1 cellular context compared by ENCODE assay signal in the genomic region with DNA sequence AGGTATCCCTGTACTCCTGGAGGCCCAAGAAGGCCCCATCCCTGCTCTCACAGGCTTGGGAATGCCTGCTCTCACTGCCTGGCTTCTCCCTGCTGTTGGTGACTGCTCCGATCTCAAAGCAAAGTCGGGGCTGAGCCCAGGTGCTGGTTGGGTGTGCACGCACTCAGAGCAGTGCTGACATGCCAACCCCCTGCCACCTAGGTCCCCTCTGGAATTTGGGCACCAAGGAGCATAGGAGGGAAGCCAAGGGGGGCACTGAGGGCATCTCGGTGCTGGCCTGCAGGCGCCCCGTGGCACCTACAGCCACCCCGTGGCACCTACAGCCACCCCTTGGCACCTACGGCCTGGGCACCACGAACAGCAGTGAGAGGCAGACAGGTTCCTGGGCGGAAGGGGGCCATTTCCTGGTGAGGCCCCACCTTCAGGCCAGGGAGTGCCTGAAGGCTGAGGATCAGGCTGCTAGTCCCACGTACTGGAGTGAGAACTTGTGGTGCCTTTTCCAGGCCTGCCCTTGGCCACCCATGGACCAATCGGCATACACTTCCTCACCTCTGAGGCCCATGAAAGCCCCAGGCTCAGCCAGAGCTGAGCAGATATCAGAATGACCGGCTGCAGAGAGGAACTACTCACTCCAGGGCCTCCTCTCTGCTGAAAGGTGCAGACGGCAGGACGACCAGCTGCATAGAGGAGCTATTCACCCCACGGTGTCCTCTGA.
A peak's percentile ranks its signal among the peaks of the same experiment; 100 is the strongest.
TF ChIP-seq lines count a peak whose summit lies in the region.

No MANE protein-coding gene starts in this region.

TF ChIP-seq in HepG2, 621 proteins besides CTCF, POLR2A, EP300 and RAD21:
- TF ChIP-seq, protein P1, sequence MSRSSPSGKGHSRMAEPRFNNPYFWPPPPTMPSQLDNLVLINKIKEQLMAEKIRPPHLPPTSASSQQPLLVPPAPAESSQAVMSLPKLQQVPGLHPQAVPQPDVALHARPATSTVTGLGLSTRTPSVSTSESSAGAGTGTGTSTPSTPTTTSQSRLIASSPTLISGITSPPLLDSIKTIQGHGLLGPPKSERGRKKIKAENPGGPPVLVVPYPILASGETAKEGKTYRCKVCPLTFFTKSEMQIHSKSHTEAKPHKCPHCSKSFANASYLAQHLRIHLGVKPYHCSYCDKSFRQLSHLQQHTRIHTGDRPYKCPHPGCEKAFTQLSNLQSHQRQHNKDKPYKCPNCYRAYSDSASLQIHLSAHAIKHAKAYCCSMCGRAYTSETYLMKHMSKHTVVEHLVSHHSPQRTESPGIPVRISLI (CRISPR knock-in tag; IDR thresholded peaks at IDR 0.05; ENCODE audit: borderline replicate concordance) = no peak
- TF ChIP-seq ZNF773 (CRISPR knock-in tag; IDR thresholded peaks at IDR 0.05; ENCODE audit: borderline replicate concordance) = no peak
- no peak for TF ChIP-seq MEIS1 (CRISPR knock-in tag; IDR thresholded peaks at IDR 0.05; ENCODE audit: borderline replicate concordance)
- no peak for TF ChIP-seq YEATS2 (CRISPR knock-in tag; IDR thresholded peaks at IDR 0.05; ENCODE audit: borderline replicate concordance)
- TF ChIP-seq, protein P2, sequence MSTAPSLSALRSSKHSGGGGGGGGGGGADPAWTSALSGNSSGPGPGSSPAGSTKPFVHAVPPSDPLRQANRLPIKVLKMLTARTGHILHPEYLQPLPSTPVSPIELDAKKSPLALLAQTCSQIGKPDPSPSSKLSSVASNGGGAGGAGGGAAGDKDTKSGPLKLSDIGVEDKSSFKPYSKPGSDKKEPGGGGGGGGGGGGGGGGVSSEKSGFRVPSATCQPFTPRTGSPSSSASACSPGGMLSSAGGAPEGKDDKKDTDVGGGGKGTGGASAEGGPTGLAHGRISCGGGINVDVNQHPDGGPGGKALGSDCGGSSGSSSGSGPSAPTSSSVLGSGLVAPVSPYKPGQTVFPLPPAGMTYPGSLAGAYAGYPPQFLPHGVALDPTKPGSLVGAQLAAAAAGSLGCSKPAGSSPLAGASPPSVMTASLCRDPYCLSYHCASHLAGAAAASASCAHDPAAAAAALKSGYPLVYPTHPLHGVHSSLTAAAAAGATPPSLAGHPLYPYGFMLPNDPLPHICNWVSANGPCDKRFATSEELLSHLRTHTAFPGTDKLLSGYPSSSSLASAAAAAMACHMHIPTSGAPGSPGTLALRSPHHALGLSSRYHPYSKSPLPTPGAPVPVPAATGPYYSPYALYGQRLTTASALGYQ (CRISPR knock-in tag; IDR thresholded peaks at IDR 0.05) = no peak
- 0 out of 2 replicates have a peak, but pooled peaks have one; percentile 25 for TF ChIP-seq PHF8 (CRISPR knock-in tag; IDR thresholded peaks at IDR 0.05)
- TF ChIP-seq ZFY (CRISPR knock-in tag; IDR thresholded peaks at IDR 0.05) = no peak
- no peak for TF ChIP-seq ZBTB8A (CRISPR knock-in tag; IDR thresholded peaks at IDR 0.05; ENCODE audit: borderline replicate concordance, low read depth)
- TF ChIP-seq, protein P3, sequence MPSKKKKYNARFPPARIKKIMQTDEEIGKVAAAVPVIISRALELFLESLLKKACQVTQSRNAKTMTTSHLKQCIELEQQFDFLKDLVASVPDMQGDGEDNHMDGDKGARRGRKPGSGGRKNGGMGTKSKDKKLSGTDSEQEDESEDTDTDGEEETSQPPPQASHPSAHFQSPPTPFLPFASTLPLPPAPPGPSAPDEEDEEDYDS (CRISPR knock-in tag; IDR thresholded peaks at IDR 0.05) = peak; percentile 58
- 0 out of 2 replicates have a peak, but pooled peaks have one; percentile 10 for TF ChIP-seq NFYC (CRISPR knock-in tag; IDR thresholded peaks at IDR 0.05)
- TF ChIP-seq ZNF335 (CRISPR knock-in tag; IDR thresholded peaks at IDR 0.05) = peak; percentile 58; the same call in 1 of the 2 replicates
- TF ChIP-seq ZNF24 (IDR thresholded peaks at IDR 0.05) = no peak
- TF ChIP-seq ELF1 (CRISPR knock-in tag; IDR thresholded peaks at IDR 0.05) = 0 out of 2 replicates have a peak, but pooled peaks have one; percentile 18
- TF ChIP-seq FOXK2 (IDR thresholded peaks at IDR 0.05) = no peak
- 0 out of 2 replicates have a peak, but pooled peaks have one; percentile 25 for TF ChIP-seq ZNF891 (CRISPR knock-in tag; IDR thresholded peaks at IDR 0.05)
- TF ChIP-seq, protein P4, sequence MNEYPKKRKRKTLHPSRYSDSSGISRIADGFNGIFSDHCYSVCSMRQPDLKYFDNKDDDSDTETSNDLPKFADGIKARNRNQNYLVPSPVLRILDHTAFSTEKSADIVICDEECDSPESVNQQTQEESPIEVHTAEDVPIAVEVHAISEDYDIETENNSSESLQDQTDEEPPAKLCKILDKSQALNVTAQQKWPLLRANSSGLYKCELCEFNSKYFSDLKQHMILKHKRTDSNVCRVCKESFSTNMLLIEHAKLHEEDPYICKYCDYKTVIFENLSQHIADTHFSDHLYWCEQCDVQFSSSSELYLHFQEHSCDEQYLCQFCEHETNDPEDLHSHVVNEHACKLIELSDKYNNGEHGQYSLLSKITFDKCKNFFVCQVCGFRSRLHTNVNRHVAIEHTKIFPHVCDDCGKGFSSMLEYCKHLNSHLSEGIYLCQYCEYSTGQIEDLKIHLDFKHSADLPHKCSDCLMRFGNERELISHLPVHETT (CRISPR knock-in tag; conservative IDR thresholded peaks at IDR 0.05) = no peak
- TF ChIP-seq, protein P5, sequence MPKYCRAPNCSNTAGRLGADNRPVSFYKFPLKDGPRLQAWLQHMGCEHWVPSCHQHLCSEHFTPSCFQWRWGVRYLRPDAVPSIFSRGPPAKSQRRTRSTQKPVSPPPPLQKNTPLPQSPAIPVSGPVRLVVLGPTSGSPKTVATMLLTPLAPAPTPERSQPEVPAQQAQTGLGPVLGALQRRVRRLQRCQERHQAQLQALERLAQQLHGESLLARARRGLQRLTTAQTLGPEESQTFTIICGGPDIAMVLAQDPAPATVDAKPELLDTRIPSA (CRISPR knock-in tag; IDR thresholded peaks at IDR 0.05; ENCODE audit: borderline replicate concordance) = no peak
- no peak for TF ChIP-seq SAP130 (CRISPR knock-in tag; IDR thresholded peaks at IDR 0.05; ENCODE audit: low read depth)
- no peak for TF ChIP-seq ZNF879 (CRISPR knock-in tag; IDR thresholded peaks at IDR 0.05)
- peak; percentile 42 for TF ChIP-seq ZFX (CRISPR knock-in tag; IDR thresholded peaks at IDR 0.05; ENCODE audit: low read depth)
- no peak for TF ChIP-seq RFXANK (CRISPR knock-in tag; IDR thresholded peaks at IDR 0.05)
- TF ChIP-seq ZNF644 (CRISPR knock-in tag; IDR thresholded peaks at IDR 0.05; ENCODE audit: low read depth) = no peak
- TF ChIP-seq FLYWCH1 (CRISPR knock-in tag; IDR thresholded peaks at IDR 0.05) = no peak
- peak; percentile 40; the same call in 1 of the 2 replicates for TF ChIP-seq GABPB1 (CRISPR knock-in tag; IDR thresholded peaks at IDR 0.05)
- TF ChIP-seq, protein P6, sequence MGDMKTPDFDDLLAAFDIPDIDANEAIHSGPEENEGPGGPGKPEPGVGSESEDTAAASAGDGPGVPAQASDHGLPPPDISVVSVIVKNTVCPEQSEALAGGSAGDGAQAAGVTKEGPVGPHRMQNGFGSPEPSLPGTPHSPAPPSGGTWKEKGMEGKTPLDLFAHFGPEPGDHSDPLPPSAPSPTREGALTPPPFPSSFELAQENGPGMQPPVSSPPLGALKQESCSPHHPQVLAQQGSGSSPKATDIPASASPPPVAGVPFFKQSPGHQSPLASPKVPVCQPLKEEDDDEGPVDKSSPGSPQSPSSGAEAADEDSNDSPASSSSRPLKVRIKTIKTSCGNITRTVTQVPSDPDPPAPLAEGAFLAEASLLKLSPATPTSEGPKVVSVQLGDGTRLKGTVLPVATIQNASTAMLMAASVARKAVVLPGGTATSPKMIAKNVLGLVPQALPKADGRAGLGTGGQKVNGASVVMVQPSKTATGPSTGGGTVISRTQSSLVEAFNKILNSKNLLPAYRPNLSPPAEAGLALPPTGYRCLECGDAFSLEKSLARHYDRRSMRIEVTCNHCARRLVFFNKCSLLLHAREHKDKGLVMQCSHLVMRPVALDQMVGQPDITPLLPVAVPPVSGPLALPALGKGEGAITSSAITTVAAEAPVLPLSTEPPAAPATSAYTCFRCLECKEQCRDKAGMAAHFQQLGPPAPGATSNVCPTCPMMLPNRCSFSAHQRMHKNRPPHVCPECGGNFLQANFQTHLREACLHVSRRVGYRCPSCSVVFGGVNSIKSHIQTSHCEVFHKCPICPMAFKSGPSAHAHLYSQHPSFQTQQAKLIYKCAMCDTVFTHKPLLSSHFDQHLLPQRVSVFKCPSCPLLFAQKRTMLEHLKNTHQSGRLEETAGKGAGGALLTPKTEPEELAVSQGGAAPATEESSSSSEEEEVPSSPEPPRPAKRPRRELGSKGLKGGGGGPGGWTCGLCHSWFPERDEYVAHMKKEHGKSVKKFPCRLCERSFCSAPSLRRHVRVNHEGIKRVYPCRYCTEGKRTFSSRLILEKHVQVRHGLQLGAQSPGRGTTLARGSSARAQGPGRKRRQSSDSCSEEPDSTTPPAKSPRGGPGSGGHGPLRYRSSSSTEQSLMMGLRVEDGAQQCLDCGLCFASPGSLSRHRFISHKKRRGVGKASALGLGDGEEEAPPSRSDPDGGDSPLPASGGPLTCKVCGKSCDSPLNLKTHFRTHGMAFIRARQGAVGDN (CRISPR knock-in tag; IDR thresholded peaks at IDR 0.05) = peak; percentile 40; the same call in 1 of the 2 replicates
- TF ChIP-seq REPIN1 (CRISPR knock-in tag; IDR thresholded peaks at IDR 0.05; ENCODE audit: borderline replicate concordance, low read depth) = 0 out of 2 replicates have a peak, but pooled peaks have one; percentile 36
- TF ChIP-seq, protein P7, sequence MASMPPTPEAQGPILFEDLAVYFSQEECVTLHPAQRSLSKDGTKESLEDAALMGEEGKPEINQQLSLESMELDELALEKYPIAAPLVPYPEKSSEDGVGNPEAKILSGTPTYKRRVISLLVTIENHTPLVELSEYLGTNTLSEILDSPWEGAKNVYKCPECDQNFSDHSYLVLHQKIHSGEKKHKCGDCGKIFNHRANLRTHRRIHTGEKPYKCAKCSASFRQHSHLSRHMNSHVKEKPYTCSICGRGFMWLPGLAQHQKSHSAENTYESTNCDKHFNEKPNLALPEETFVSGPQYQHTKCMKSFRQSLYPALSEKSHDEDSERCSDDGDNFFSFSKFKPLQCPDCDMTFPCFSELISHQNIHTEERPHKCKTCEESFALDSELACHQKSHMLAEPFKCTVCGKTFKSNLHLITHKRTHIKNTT (CRISPR knock-in tag; IDR thresholded peaks at IDR 0.05) = no peak
- TF ChIP-seq SNAI1 (CRISPR knock-in tag; IDR thresholded peaks at IDR 0.05; ENCODE audit: borderline replicate concordance) = no peak
- peak; percentile 66; the same call in 1 of the 2 replicates for TF ChIP-seq HNRNPL (IDR thresholded peaks at IDR 0.05; ENCODE audit: low read depth, low read length)
- no peak for TF ChIP-seq ELF4 (CRISPR knock-in tag; IDR thresholded peaks at IDR 0.05; ENCODE audit: borderline replicate concordance)
- TF ChIP-seq TP53 (CRISPR knock-in tag; conservative IDR thresholded peaks at IDR 0.05) = no peak
TF ChIP-seq in HepG2: peak in this region for 11.
